Comparison of ENCODE assay signal across 24 cellular contexts in the genomic region with DNA sequence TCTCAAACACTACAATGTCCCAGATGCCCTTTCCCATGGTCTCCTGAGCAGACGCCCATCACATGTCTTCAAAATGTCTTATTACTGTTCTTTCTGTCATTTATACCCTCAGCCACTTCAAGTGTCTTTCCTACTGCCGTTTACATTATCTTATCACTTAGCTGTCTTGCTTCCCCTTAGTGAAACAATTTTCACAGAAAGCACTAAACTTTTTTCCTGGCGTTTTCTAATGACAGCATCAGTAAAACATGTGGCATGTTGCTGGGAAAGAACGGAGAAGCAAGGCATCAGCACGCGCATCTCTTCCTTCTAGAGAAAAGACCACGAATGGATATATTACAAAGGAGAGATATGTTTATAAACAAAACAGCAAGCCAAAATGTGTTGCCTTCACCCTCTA.
"Had no signal": no experiment of that assay in that cellular context is flagged by ENCODE, and none has a peak within 500 bp of the region (broad histone marks: within the 10 kb centered on the region; RNA-seq: fewer than 3 reads in every experiment).

No MANE protein-coding gene starts in this region.

- H3K36me3 ChIP-seq: adrenal gland, ascending aorta, esophagus squamous epithelium, heart right ventricle, neural progenitor cell, right lobe of liver, thoracic aorta had no signal

- H3K27ac ChIP-seq: adrenal gland, ascending aorta, epithelial cell of prostate, esophagus squamous epithelium, foreskin keratinocyte, heart right ventricle, neural progenitor cell, right lobe of liver, thoracic aorta, VCaP had no signal

- H2AFZ ChIP-seq: neural progenitor cell had no signal

- H3K27me3 ChIP-seq: adrenal gland, ascending aorta, esophagus squamous epithelium, heart right ventricle, neural progenitor cell, right lobe of liver had no signal

- H3K9me3 ChIP-seq: adrenal gland, ascending aorta, esophagus squamous epithelium, heart right ventricle, right lobe of liver, thoracic aorta had no signal

- ATAC-seq: foreskin keratinocyte; heart right ventricle; left ventricle myocardium superior; naive thymus-derived CD4-positive, alpha-beta T cell; right lobe of liver; stimulated activated effector memory CD8-positive, alpha-beta T cell treated with anti-CD3 and anti-CD28 coated beads, Interleukin-12 subunit alpha, Interleukin-12 subunit beta, amount 100 ng/mL, for 72 hours had no signal

- H3K4me3 ChIP-seq: adrenal gland, ascending aorta, esophagus squamous epithelium, heart right ventricle, neural progenitor cell, right lobe of liver, thoracic aorta had no signal

- H3K9ac ChIP-seq: neural progenitor cell had no signal

- DNase-seq: activated CD4-positive, alpha-beta T cell treated with anti-CD3 and anti-CD28 coated beads for 4 hours; activated CD4-positive, alpha-beta T cell treated with anti-CD3 and anti-CD28 coated beads, Interleukin-2, amount 50 U/mL, for 4 hours; activated effector memory CD4-positive, alpha-beta T cell treated with Interleukin-2 at 50 U/mL for 16 hours; activated naive CD4-positive, alpha-beta T cell treated with anti-CD3 and anti-CD28 coated beads for 36 hours; activated naive CD8-positive, alpha-beta T cell treated with anti-CD3 and anti-CD28 coated beads for 36 hours; adrenal gland; central memory CD4-positive, alpha-beta T cell; effector CD4-positive, alpha-beta T cell; esophagus squamous epithelium; foreskin keratinocyte; heart right ventricle; left ventricle myocardium superior; midbrain; naive thymus-derived CD4-positive, alpha-beta T cell; right lobe of liver; stimulated activated CD4-positive, alpha-beta T cell treated with anti-CD3 and anti-CD28 coated beads, Interleukin-4, amount 100 ng/mL, for 24 hours; T-helper 9 cell; trophoblast cell had no signal

- H3K4me2 ChIP-seq: neural progenitor cell had no signal
